In genomic region chr20:48706116-48706656, GRCh38 we compare ENCODE assay signal across 13 cellular contexts.
DNase-seq lines count a peak whose midpoint lies in the region; ATAC-seq and TF ChIP-seq lines count a peak whose summit lies in the region.
"Had no signal": no experiment of that assay in that cellular context is flagged by ENCODE, and none has a peak within 500 bp of the region (broad histone marks: within the 10 kb centered on the region; RNA-seq: fewer than 3 reads in every experiment).

No MANE protein-coding gene starts in this region.

- H3K27ac ChIP-seq in CD4-positive, CD25-positive, alpha-beta regulatory T cell (ENCODE audit: insufficient read depth, low read length, poor library complexity, severe bottlenecking), result no peak overlapping the region
- peak overlapping the region; percentile 57 for H3K27ac ChIP-seq in KOPT-K1 (ENCODE audit: low read depth, low read length, poor library complexity, severe bottlenecking)
- H3K27ac ChIP-seq in coronary artery, result peak overlapping the region; percentile 81 to 83
- H3K27ac ChIP-seq: body of pancreas had no signal

- no peak for TF ChIP-seq CTCF in coronary artery (IDR thresholded peaks at IDR 0.05)

- no peak for ATAC-seq in CD4-positive, CD25-positive, alpha-beta regulatory T cell (ENCODE audit: low read depth in 2 of 2)
- no peak for ATAC-seq in GM21576 (IDR thresholded peaks at IDR 0.05; ENCODE audit: unreplicated experiment)
- ATAC-seq: body of pancreas had no signal

- intact Hi-C loops in posterior vena cava (cut with DNase I), result no loop called here

- H3K4me1 ChIP-seq in CD4-positive, CD25-positive, alpha-beta regulatory T cell (ENCODE audit: control insufficient read depth, insufficient read depth, low read length, poor library complexity, severe bottlenecking), result peaks cover 13% of the 10 kb centered on the region
- H3K4me1 ChIP-seq: body of pancreas had no signal

- no peaks in the 10 kb centered on the region for H3K9me3 Mint-ChIP-seq in CD4-positive, CD25-positive, alpha-beta regulatory T cell

- peaks cover 38% of the 10 kb centered on the region for H3K36me3 Mint-ChIP-seq in CD4-positive, CD25-positive, alpha-beta regulatory T cell

- peak overlapping the region; percentile 20 to 80 (median 61) for H3K27ac Mint-ChIP-seq in CD4-positive, CD25-positive, alpha-beta regulatory T cell

- peak in 1 of 3 donors; percentile 49 for DNase-seq in CD4-positive, CD25-positive, alpha-beta regulatory T cell
- DNase-seq in coronary artery (ENCODE audit: low spot score) (no peak), posterior vena cava (ENCODE audit: low spot score) (peak; percentile 47), amniotic stem cell (lab: John Stamatoyannopoulos, UW) (no peak), DMS79 treated with DMSO at 0.1 percent for 48 hours (lab: John Stamatoyannopoulos, UW) (no peak), NCI-H524 (lab: John Stamatoyannopoulos, UW) (no peak)
- DNase-seq: activated CD8-positive, alpha-beta memory T cell treated with anti-CD3 and anti-CD28 coated beads, Interleukin-2, amount 50 U/mL, for 4 hours; body of pancreas; Calu3; NCI-H2171; OCI-M1 had no signal

- H3K27me3 ChIP-seq in CD4-positive, CD25-positive, alpha-beta regulatory T cell (ENCODE audit: control insufficient read depth, insufficient read depth, low read length), result no peaks in the 10 kb centered on the region
- H3K27me3 ChIP-seq: body of pancreas had no signal

- no peaks in the 10 kb centered on the region for H3K9me3 ChIP-seq in CD4-positive, CD25-positive, alpha-beta regulatory T cell (ENCODE audit: control insufficient read depth in 2 of 2, low read length in 2 of 2)
- H3K9me3 ChIP-seq in KOPT-K1 (ENCODE audit: insufficient read depth, low read length, poor library complexity, severe bottlenecking), result no peaks in the 10 kb centered on the region
- H3K9me3 ChIP-seq: body of pancreas had no signal

- H3K4me1 Mint-ChIP-seq in CD4-positive, CD25-positive, alpha-beta regulatory T cell, result peaks cover 7 to 64% (median 45%) of the 10 kb centered on the region in 4 donors

- H3K27me3 Mint-ChIP-seq in CD4-positive, CD25-positive, alpha-beta regulatory T cell, result no peaks in the 10 kb centered on the region

- no peak overlapping the region for H3K4me3 ChIP-seq in CD4-positive, CD25-positive, alpha-beta regulatory T cell (ENCODE audit: low read depth, low read length)
- no peak overlapping the region for H3K4me3 ChIP-seq in coronary artery
- H3K4me3 ChIP-seq: body of pancreas had no signal

- H3K36me3 ChIP-seq in CD4-positive, CD25-positive, alpha-beta regulatory T cell (ENCODE audit: control insufficient read depth, insufficient read depth, low read length), result peaks cover 93% of the 10 kb centered on the region
- peaks cover 10% of the 10 kb centered on the region; the same call in 1 of the 2 replicates for H3K36me3 ChIP-seq in KOPT-K1 (ENCODE audit: insufficient read depth, low read length)

- no peak overlapping the region for H3K4me3 Mint-ChIP-seq in CD4-positive, CD25-positive, alpha-beta regulatory T cell
